ENCODE assay signal across 8 cellular contexts in the genomic region with DNA sequence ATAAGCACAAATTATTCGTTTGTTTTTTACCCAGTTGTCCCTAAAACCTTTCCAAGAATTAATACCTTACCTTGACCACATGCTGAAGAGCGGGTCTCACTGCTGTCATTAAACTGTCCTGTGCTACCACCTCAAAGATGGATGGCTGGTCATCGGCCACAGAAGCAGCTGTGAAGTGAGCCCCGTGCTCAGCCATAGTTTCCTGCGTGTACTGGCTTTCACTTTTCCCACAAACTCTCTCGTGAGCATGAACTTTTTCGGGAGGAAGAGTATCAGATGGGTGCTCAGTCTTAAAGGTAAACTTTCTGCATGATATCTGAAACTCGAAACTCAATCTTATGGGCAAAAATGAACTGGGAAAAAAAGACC. TPM values are rescaled to one million over a fixed set of nuclear protein-coding genes. Genes with fewer than 3 reads are reported as not detected.
DNase-seq lines count a peak whose midpoint lies in the region; ATAC-seq, FAIRE-seq and TF ChIP-seq lines count a peak whose summit lies in the region.

No MANE protein-coding gene starts in this region.

- H3K4me3 ChIP-seq in BLaER1 treated with 17β-estradiol and CSF1 and Interleukin-3, amounts not matched to agents 10 nM and 100 nM: peak overlapping the region; percentile 62 to 81 (median 71)
- peak overlapping the region; percentile 90 for H3K4me3 ChIP-seq in Jurkat, Clone E6-1 (ENCODE audit: low read length)
- peak overlapping the region; percentile 77 for H3K4me3 ChIP-seq in K562
- H3K4me3 ChIP-seq in thoracic aorta: peak overlapping the region; percentile 94

- peak overlapping the region; percentile 81 for H2AFZ ChIP-seq in K562 (ENCODE audit: low read depth, low read length)

- CTCF ChIA-PET in K562 (lab: Yijun Ruan, JAX; ENCODE audit: low intra/inter-chr PET ratio): no interaction called here

- peak overlapping the region; percentile 77 to 88 (median 82) for H3K9ac ChIP-seq in BLaER1 treated with 17β-estradiol and CSF1 and Interleukin-3, amounts not matched to agents 10 nM and 100 nM
- H3K9ac ChIP-seq in K562 (ENCODE audit: insufficient read depth in 1 of 2, low read depth in 2 of 2, low read length in 2 of 2): peak overlapping the region; percentile 97 to 99

- FAIRE-seq in K562 (lab: Jason Lieb, UNC): peak; percentile 72

- H3K4me1 ChIP-seq in BLaER1 treated with 17β-estradiol and CSF1 and Interleukin-3, amounts not matched to agents 10 nM and 100 nM: peaks cover 22 to 40% (median 29%) of the 10 kb centered on the region in 10 experiments
- H3K4me1 ChIP-seq in K562 (replicated peaks in 1 of 2; ENCODE audit: control insufficient read depth in 2 of 2, insufficient read depth in 2 of 2, low read length in 2 of 2) (peaks cover 3 to 22% of the 10 kb centered on the region in 2 experiments; a peak in 3 of 5 replicates), thoracic aorta (ENCODE audit: control insufficient read depth in 1 of 2, low read depth in 2 of 2) (peaks cover 15 to 25% of the 10 kb centered on the region in 2 donors)

- POLR2A ChIA-PET in K562 (lab: Yijun Ruan, JAX): interaction anchor here (0.6 to 7.9 kb wide), 11 partner anchors 11 to 1158 kb away, joined by 3 to 132 read pairs (median 7); partner anchors contain the start of genes AP2B1, SLFN12L and SLFN14

- DNase-seq in Jurkat, Clone E6-1 (ENCODE audit: low read depth, low spot score): no peak
- DNase-seq in K562 (ENCODE audit: extremely low read depth in 1 of 4, low spot score in 3 of 4) (peak in 3 of 4 experiments; percentile 21 to 51 (median 22)), left colon (peak in 1 of 2 donors; percentile 21), thoracic aorta (ENCODE audit: low spot score) (no peak), DMS114 treated with DMSO at 0.1 percent for 48 hours (lab: John Stamatoyannopoulos, UW; ENCODE audit: unreplicated experiment) (no peak), GM13977 (ENCODE audit: low spot score) (no peak), NCI-H526 (lab: John Stamatoyannopoulos, UW) (no peak)

- intact Hi-C loops in K562 (cut with micrococcal nuclease) (loop anchor here (1.0 kb wide), 2 partner anchors 8 to 9 kb away; partner anchors contain the start of gene AP2B1), left colon (cut with DNase I, micrococcal nuclease) (no loop called here)

- H3K9me1 ChIP-seq in K562 (ENCODE audit: control insufficient read depth, insufficient read depth, low read length): no peaks in the 10 kb centered on the region

- peaks cover 46% of the 10 kb centered on the region for H3K79me2 ChIP-seq in K562 (ENCODE audit: control insufficient read depth, insufficient read depth, low read length)

- H4K20me1 ChIP-seq in BLaER1 treated with 17β-estradiol and CSF1 and Interleukin-3, amounts not matched to agents 10 nM and 100 nM: no peaks in the 10 kb centered on the region; a peak in 1 of 22 replicates
- no peaks in the 10 kb centered on the region for H4K20me1 ChIP-seq in K562 (replicated peaks; ENCODE audit: control insufficient read depth, insufficient read depth, low read length)

- peaks cover 25 to 44% (median 33%) of the 10 kb centered on the region in 11 experiments; a peak in 21 of 22 replicates for H3K36me3 ChIP-seq in BLaER1 treated with 17β-estradiol and CSF1 and Interleukin-3, amounts not matched to agents 10 nM and 100 nM
- H3K36me3 ChIP-seq in K562 (ENCODE audit: control insufficient read depth, insufficient read depth, low read length) (peaks cover 39% of the 10 kb centered on the region), thoracic aorta (peaks cover 3% of the 10 kb centered on the region)

- TF ChIP-seq CTCF in K562 (IDR thresholded peaks at IDR 0.05 in 2 of 3, conservative IDR thresholded peaks at IDR 0.05 in 1 of 3; ENCODE audit: insufficient read depth in 2 of 3, low read depth in 1 of 3, low read length in 3 of 3): no peak
- TF ChIP-seq CTCF in thoracic aorta (IDR thresholded peaks at IDR 0.05): no peak
- no peak for TF ChIP-seq CTCF in GM13977 (IDR thresholded peaks at IDR 0.05; ENCODE audit: extremely low read depth, insufficient read depth, missing control alignments)

- TF ChIP-seq RAD21 in K562 (CRISPR knock-in tag; conservative IDR thresholded peaks at IDR 0.05 in 1 of 2, IDR thresholded peaks at IDR 0.05 in 1 of 2): no peak

- H3K27ac ChIP-seq in BLaER1 treated with 17β-estradiol and CSF1 and Interleukin-3, amounts not matched to agents 10 nM and 100 nM: peak overlapping the region; percentile 47 to 87 (median 84); a peak in 21 of 22 replicates
- peak overlapping the region; percentile 95 for H3K27ac ChIP-seq in K562 (ENCODE audit: extremely low read depth, low read depth, low read length)
- peak overlapping the region; percentile 79 to 94 for H3K27ac ChIP-seq in thoracic aorta

- H3K27me3 ChIP-seq in BLaER1 treated with 17β-estradiol and CSF1 and Interleukin-3, amounts not matched to agents 10 nM and 100 nM: no peaks in the 10 kb centered on the region
- H3K27me3 ChIP-seq in K562 (ENCODE audit: control insufficient read depth in 2 of 2, insufficient read depth in 2 of 2, low read length in 2 of 2) (no peaks in the 10 kb centered on the region), thoracic aorta (replicated peaks; ENCODE audit: insufficient read depth) (no peaks in the 10 kb centered on the region)

- no peak for TF ChIP-seq POLR2A in K562 (conservative IDR thresholded peaks at IDR 0.05)

- H3K4me2 ChIP-seq in BLaER1 treated with 17β-estradiol and CSF1 and Interleukin-3, amounts not matched to agents 10 nM and 100 nM: peak overlapping the region; percentile 84 to 98 (median 91)
- H3K4me2 ChIP-seq in K562 (ENCODE audit: insufficient read depth, low read length): peak overlapping the region; percentile 97

- H3K9me3 ChIP-seq in BLaER1 treated with 17β-estradiol and CSF1 and Interleukin-3, amounts not matched to agents 10 nM and 100 nM (replicated peaks in 1 of 11): no peaks in the 10 kb centered on the region
- H3K9me3 ChIP-seq in K562 (replicated peaks; ENCODE audit: control insufficient read depth, insufficient read depth, low read depth, low read length): no peaks in the 10 kb centered on the region
- no peaks in the 10 kb centered on the region for H3K9me3 ChIP-seq in thoracic aorta

- BruUV-seq in K562 (replicated peaks; lab: Mats Ljungman, UMichigan): TSS peak; percentile 83

- no peak for TF ChIP-seq EP300 in K562 (IDR thresholded peaks at IDR 0.05; ENCODE audit: low read length)

- WGBS in K562 (ENCODE audit: insufficient coverage, low coverage, missing lambda C conversion rate): 0% methylated on average over 8 of the region's 8 CpGs

- in situ Hi-C loops in K562 (cut with MboI) (no loop called here), GM13977 (cut with MboI; ENCODE audit: low pct_unique_long_range_greater_than_20kb, low sequenced_read_pairs, unreplicated experiment) (no loop called here)

- ATAC-seq in K562 (peak; percentile 46), left colon (peak; percentile 38), thoracic aorta (ENCODE audit: insufficient number of reproducible peaks, low FRiP score, low read depth) (no peak)

RNA-seq across cellular contexts. Expression of gene PEX12, which starts 0.6 kb away (rescaled TPM):
- 6.6 TPM for polyA plus RNA-seq in Jurkat, Clone E6-1 (2012; ENCODE audit: insufficient read depth, insufficient read length)
- 7.7 and 10.2 TPM in 2 replicates for total RNA-seq in K562 (2011; cell fraction: chromatin; rRNA removed; ENCODE audit: low replicate concordance)
- 9.2 and 9.3 TPM in 2 replicates for total RNA-seq in K562 (2011; cell fraction: nucleolus; rRNA removed)
- 10.9 and 12.7 TPM in 2 replicates for total RNA-seq in K562 (2011; cell fraction: nucleoplasm; rRNA removed)
- total RNA-seq in K562 (2014; rRNA removed): 4.6 and 5.6 TPM in 2 replicates
- 6.4 and 6.8 TPM in 2 replicates for total RNA-seq in K562 (2014; rRNA removed; fragmentation: Illumina TruSeq; extraction: Trizol)
- 5.8 and 6.4 TPM in 2 replicates for total RNA-seq in K562 (2015; rRNA removed; fragmentation: Illumina TruSeq; extraction: Trizol)
- total RNA-seq in K562 (2021): 5.5 and 6.1 TPM in 2 replicates
- polyA plus RNA-seq in K562 (2011; rRNA removed): 9.9 and 12.4 TPM in 2 replicates
- 11.1 and 11.7 TPM in 2 replicates for polyA plus RNA-seq in K562 (2011; cell fraction: cytosol; rRNA removed)
- 6.9 and 8.3 TPM in 2 replicates for polyA plus RNA-seq in K562 (2011; cell fraction: nucleus; rRNA removed)
- 7.8 TPM in 2 replicates for polyA plus RNA-seq in K562 (2012)
- 7.9 and 8.4 TPM in 2 replicates for polyA plus RNA-seq in K562 (2014; fragmentation: Illumina TruSeq; extraction: Trizol)
- polyA plus RNA-seq in K562 (2014; fragmentation: Nextera tagmentation; extraction: Ambion mirVana): 1 to 10 TPM; 4.0 to 6.7 TPM
- 4.5 and 4.9 TPM in 2 replicates for polyA plus RNA-seq in K562 (2014; rRNA removed)
- polyA minus RNA-seq in K562 (2011; rRNA and poly(A)+ RNA removed): 9.1 and 13.3 TPM in 2 replicates
- 4.2 and 5.0 TPM in 2 replicates for polyA minus RNA-seq in K562 (2011; cell fraction: cytosol; rRNA and poly(A)+ RNA removed)
- 4.8 and 7.3 TPM in 2 replicates for polyA minus RNA-seq in K562 (2011; cell fraction: nucleus; rRNA and poly(A)+ RNA removed)
- 1 to 10 TPM; 2.8 to 4.7 TPM for total RNA-seq in left colon
- 1 to 10 TPM; 1.1 to 2.8 TPM for total RNA-seq in thoracic aorta

RNA-seq across cellular contexts. Expression of gene AP2B1, which starts 9.3 kb away (rescaled TPM):
- polyA plus RNA-seq in Jurkat, Clone E6-1 (2012; ENCODE audit: insufficient read depth, insufficient read length): 105 TPM
- total RNA-seq in K562 (2011; cell fraction: chromatin; rRNA removed; ENCODE audit: low replicate concordance): 150 and 264 TPM in 2 replicates
- 100 and 121 TPM in 2 replicates for total RNA-seq in K562 (2011; cell fraction: nucleolus; rRNA removed)
- total RNA-seq in K562 (2011; cell fraction: nucleoplasm; rRNA removed): 133 and 166 TPM in 2 replicates
- total RNA-seq in K562 (2014; rRNA removed): 90.5 and 115 TPM in 2 replicates
- 114 and 135 TPM in 2 replicates for total RNA-seq in K562 (2014; rRNA removed; fragmentation: Illumina TruSeq; extraction: Trizol)
- 82.0 and 85.9 TPM in 2 replicates for total RNA-seq in K562 (2015; rRNA removed; fragmentation: Illumina TruSeq; extraction: Trizol)
- 221 and 245 TPM in 2 replicates for total RNA-seq in K562 (2021)
- polyA plus RNA-seq in K562 (2011; rRNA removed): 154 and 287 TPM in 2 replicates
- polyA plus RNA-seq in K562 (2011; cell fraction: cytosol; rRNA removed): 122 and 145 TPM in 2 replicates
- 151 and 159 TPM in 2 replicates for polyA plus RNA-seq in K562 (2011; cell fraction: nucleus; rRNA removed)
- 152 and 157 TPM in 2 replicates for polyA plus RNA-seq in K562 (2012)
- 191 and 204 TPM in 2 replicates for polyA plus RNA-seq in K562 (2014; fragmentation: Illumina TruSeq; extraction: Trizol)
- polyA plus RNA-seq in K562 (2014; fragmentation: Nextera tagmentation; extraction: Ambion mirVana): 10 to 100 TPM; 60.1 to 63.6 TPM
- 105 and 126 TPM in 2 replicates for polyA plus RNA-seq in K562 (2014; rRNA removed)
- 244 and 452 TPM in 2 replicates for polyA minus RNA-seq in K562 (2011; rRNA and poly(A)+ RNA removed)
- 95.2 and 196 TPM in 2 replicates for polyA minus RNA-seq in K562 (2011; cell fraction: cytosol; rRNA and poly(A)+ RNA removed)
- 73.0 and 81.9 TPM in 2 replicates for polyA minus RNA-seq in K562 (2011; cell fraction: nucleus; rRNA and poly(A)+ RNA removed)
- total RNA-seq in left colon: 100 to 1,000 TPM; 154 to 190 TPM
- total RNA-seq in thoracic aorta: 10 to 100 TPM; 44.5 to 68.3 TPM

RNA-seq across cellular contexts. Expression of gene SLFN14, which starts 17.2 kb away (rescaled TPM):
- polyA plus RNA-seq in Jurkat, Clone E6-1 (2012; ENCODE audit: insufficient read depth, insufficient read length): not detected
- total RNA-seq in K562 (2011; cell fraction: chromatin; rRNA removed; ENCODE audit: low replicate concordance): 4.3 and 10.9 TPM in 2 replicates
- total RNA-seq in K562 (2011; cell fraction: nucleolus; rRNA removed): 2.5 and 3.9 TPM in 2 replicates
- 3.5 and 4.9 TPM in 2 replicates for total RNA-seq in K562 (2011; cell fraction: nucleoplasm; rRNA removed)
- total RNA-seq in K562 (2014; rRNA removed): 2.7 and 3.0 TPM in 2 replicates
- 4.0 and 5.1 TPM in 2 replicates for total RNA-seq in K562 (2014; rRNA removed; fragmentation: Illumina TruSeq; extraction: Trizol)
- total RNA-seq in K562 (2015; rRNA removed; fragmentation: Illumina TruSeq; extraction: Trizol): 1.3 and 1.7 TPM in 2 replicates
- total RNA-seq in K562 (2021): 3.2 and 4.3 TPM in 2 replicates
- polyA plus RNA-seq in K562 (2011; rRNA removed): 1.2 and 3.9 TPM in 2 replicates
- polyA plus RNA-seq in K562 (2011; cell fraction: cytosol; rRNA removed): 0.65 and 1.0 TPM in 2 replicates
- 0.76 and 2.0 TPM in 2 replicates for polyA plus RNA-seq in K562 (2011; cell fraction: nucleus; rRNA removed)
- polyA plus RNA-seq in K562 (2012): 0.89 and 1.3 TPM in 2 replicates
- 3.3 and 3.8 TPM in 2 replicates for polyA plus RNA-seq in K562 (2014; fragmentation: Illumina TruSeq; extraction: Trizol)
- 1 to 10 TPM; 1.6 to 3.1 TPM for polyA plus RNA-seq in K562 (2014; fragmentation: Nextera tagmentation; extraction: Ambion mirVana)
- polyA plus RNA-seq in K562 (2014; rRNA removed): 2.6 and 3.1 TPM in 2 replicates
- polyA minus RNA-seq in K562 (2011; rRNA and poly(A)+ RNA removed): 2.1 and 5.7 TPM in 2 replicates
- 0.46 and 2.2 TPM in 2 replicates for polyA minus RNA-seq in K562 (2011; cell fraction: cytosol; rRNA and poly(A)+ RNA removed)
- 1.4 and 1.9 TPM in 2 replicates for polyA minus RNA-seq in K562 (2011; cell fraction: nucleus; rRNA and poly(A)+ RNA removed)
- not detected for total RNA-seq in left colon
- not detected for total RNA-seq in thoracic aorta

RNA-seq across cellular contexts. Expression of gene SLFN12L, which starts 40.3 kb away (rescaled TPM):
- not detected for polyA plus RNA-seq in Jurkat, Clone E6-1 (2012; ENCODE audit: insufficient read depth, insufficient read length)
- total RNA-seq in K562 (2011; cell fraction: chromatin; rRNA removed; ENCODE audit: low replicate concordance): 0.16 and 0.40 TPM in 2 replicates
- not detected in 2 replicates for total RNA-seq in K562 (2011; cell fraction: nucleolus; rRNA removed)
- 0.37 TPM in 1 of 2 replicates, not detected in the other for total RNA-seq in K562 (2011; cell fraction: nucleoplasm; rRNA removed)
- total RNA-seq in K562 (2014; rRNA removed) (0.04 TPM in 1 of 2 replicates, not detected in the other), K562 (2014; rRNA removed; fragmentation: Illumina TruSeq; extraction: Trizol) (0.07 TPM in 1 of 2 replicates, not detected in the other), K562 (2015; rRNA removed; fragmentation: Illumina TruSeq; extraction: Trizol) (0.18 and 0.26 TPM in 2 replicates), K562 (2021) (0.09 and 0.31 TPM in 2 replicates), left colon (1 to 10 TPM; 1.3 to 2.0 TPM), thoracic aorta (1 to 10 TPM; 4.1 to 4.2 TPM)
- polyA plus RNA-seq in K562 (2011; rRNA removed) (0.04 TPM in 1 of 2 replicates, not detected in the other), K562 (2014; fragmentation: Illumina TruSeq; extraction: Trizol) (0.09 TPM in 1 of 2 replicates, not detected in the other), K562 (2014; fragmentation: Nextera tagmentation; extraction: Ambion mirVana) (under 1 TPM in 1 of 2 experiments, not detected in 1; 0.04 TPM), K562 (2014; rRNA removed) (0.05 TPM in 1 of 2 replicates, not detected in the other)
- polyA plus RNA-seq in K562 (2011; cell fraction: cytosol; rRNA removed): not detected in 2 replicates
- 0.04 TPM in 1 of 2 replicates, not detected in the other for polyA plus RNA-seq in K562 (2011; cell fraction: nucleus; rRNA removed)
- polyA plus RNA-seq in K562 (2012): 0.05 and 0.58 TPM in 2 replicates
- 0.09 TPM in 1 of 2 replicates, not detected in the other for polyA minus RNA-seq in K562 (2011; rRNA and poly(A)+ RNA removed)
- polyA minus RNA-seq in K562 (2011; cell fraction: cytosol; rRNA and poly(A)+ RNA removed): not detected in 2 replicates
- polyA minus RNA-seq in K562 (2011; cell fraction: nucleus; rRNA and poly(A)+ RNA removed): 0.27 TPM in 1 of 2 replicates, not detected in the other

Comparison
In these comparisons a context has a peak if more than half of its experiments do, and no peak if none do; other contexts are left out.
1. DNase-seq: peak in K562 (3 of 4); none in Jurkat, Clone E6-1 (single experiment), thoracic aorta (single experiment), DMS114 treated with DMSO at 0.1 percent for 48 hours (single experiment), GM13977 (single experiment) and NCI-H526 (0 of 2).
2. Peak in every context shown above with its lines, with median percentiles within 50 percentile points of each other: H3K27ac ChIP-seq and H3K4me3 ChIP-seq.